10 cellular contexts compared by ENCODE assay signal in the genomic region with DNA sequence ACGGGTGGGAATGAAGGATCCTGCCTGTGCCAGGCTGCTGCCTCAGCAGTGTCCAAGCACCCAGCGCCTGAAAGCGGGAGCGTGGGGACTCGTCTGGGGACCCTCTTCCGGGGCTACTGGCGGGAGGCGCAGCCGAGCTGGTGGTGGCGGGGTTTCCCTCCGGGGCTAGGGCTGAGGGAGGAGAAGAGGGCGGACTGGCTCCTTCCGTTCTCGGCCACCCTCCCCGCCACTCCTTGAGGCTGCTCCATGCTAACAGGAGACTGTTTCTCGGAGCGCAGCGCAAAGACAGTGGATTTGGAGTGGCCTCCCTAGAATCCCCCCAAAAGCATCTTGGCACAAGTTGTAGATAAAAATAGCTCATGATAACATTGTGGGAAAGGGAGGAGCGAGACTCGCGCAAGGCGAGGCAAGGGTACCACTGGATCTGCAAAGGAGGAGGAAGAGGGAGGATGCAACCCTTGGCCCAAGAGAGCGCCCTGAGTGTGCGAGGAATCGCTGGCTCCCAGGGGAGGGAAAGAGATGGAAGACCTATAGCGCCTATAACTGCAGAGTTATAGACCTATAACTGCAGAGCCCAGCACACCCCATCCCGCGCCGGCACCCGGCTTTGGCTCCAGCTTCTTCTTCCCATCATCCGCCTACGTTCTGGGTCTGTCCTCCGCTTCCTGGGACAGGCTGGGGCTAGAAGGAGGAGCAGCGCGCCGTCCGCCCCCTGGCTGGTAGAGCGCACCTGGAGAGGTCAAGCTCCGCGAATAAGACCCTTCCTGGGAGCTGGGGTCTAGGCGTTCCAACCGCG. TPM values are rescaled to one million over a fixed set of nuclear protein-coding genes. Genes with fewer than 3 reads are reported as not detected.
DNase-seq lines count a peak whose midpoint lies in the region; ATAC-seq and TF ChIP-seq lines count a peak whose summit lies in the region.
"Had no signal": no experiment of that assay in that cellular context is flagged by ENCODE, and none has a peak within 500 bp of the region (broad histone marks: within the 10 kb centered on the region; RNA-seq: fewer than 3 reads in every experiment).

No MANE protein-coding gene starts in this region.

- no peak for TF ChIP-seq CTCF in upper lobe of right lung (IDR thresholded peaks at IDR 0.05)

- peak overlapping the region; percentile 63 for H3K4me3 Mint-ChIP-seq in activated naive CD4-positive, alpha-beta T cell treated with anti-CD3 and anti-CD28 coated beads for 36 hours

- WGBS in ectodermal cell, 2 experiments: 1% methylated on average over 37 to 43 of the region's 43 CpGs

- CTCF ChIA-PET in activated naive CD4-positive, alpha-beta T cell treated with anti-CD3 and anti-CD28 coated beads for 36 hours (lab: Charles Lee): no interaction called here

- H3K36me3 Mint-ChIP-seq in activated naive CD4-positive, alpha-beta T cell treated with anti-CD3 and anti-CD28 coated beads for 36 hours (ENCODE audit: low read depth): no peaks in the 10 kb centered on the region

- H3K36me3 ChIP-seq in ectodermal cell (ENCODE audit: control insufficient read depth, insufficient read depth, low read length) (no peaks in the 10 kb centered on the region), mucosa of stomach (ENCODE audit: control insufficient read depth, insufficient read depth, low read length) (no peaks in the 10 kb centered on the region), upper lobe of right lung (no peaks in the 10 kb centered on the region)

- no peaks in the 10 kb centered on the region for H3K9me3 Mint-ChIP-seq in activated naive CD4-positive, alpha-beta T cell treated with anti-CD3 and anti-CD28 coated beads for 36 hours

- peaks cover 14% of the 10 kb centered on the region for H3K4me1 Mint-ChIP-seq in activated naive CD4-positive, alpha-beta T cell treated with anti-CD3 and anti-CD28 coated beads for 36 hours (ENCODE audit: low read depth)

- no peaks in the 10 kb centered on the region for H3K9me3 ChIP-seq in ectodermal cell (ENCODE audit: control insufficient read depth, low read length)
- no peaks in the 10 kb centered on the region for H3K9me3 ChIP-seq in mucosa of stomach (ENCODE audit: control insufficient read depth, low read length)
- H3K9me3 ChIP-seq in upper lobe of right lung: no peaks in the 10 kb centered on the region

- H3K4me1 ChIP-seq in ectodermal cell (ENCODE audit: control insufficient read depth, insufficient read depth, low read length) (peaks cover 18% of the 10 kb centered on the region), mucosa of stomach (ENCODE audit: control insufficient read depth, insufficient read depth, low read length) (peaks cover 24% of the 10 kb centered on the region), upper lobe of right lung (peaks cover 9% of the 10 kb centered on the region)

- no peak overlapping the region for H3K27ac Mint-ChIP-seq in activated naive CD4-positive, alpha-beta T cell treated with anti-CD3 and anti-CD28 coated beads for 36 hours

- peak overlapping the region; percentile 71 for H3K9ac ChIP-seq in mucosa of stomach (ENCODE audit: low read length)

- H3K27me3 ChIP-seq in ectodermal cell (ENCODE audit: control insufficient read depth, insufficient read depth, low read length, poor library complexity, severe bottlenecking): peaks cover 60% of the 10 kb centered on the region
- peaks cover 9% of the 10 kb centered on the region for H3K27me3 ChIP-seq in mucosa of stomach (ENCODE audit: control insufficient read depth, insufficient read depth, low read length)
- peaks cover 20% of the 10 kb centered on the region for H3K27me3 ChIP-seq in upper lobe of right lung

- peaks cover 31% of the 10 kb centered on the region for H3K27me3 Mint-ChIP-seq in activated naive CD4-positive, alpha-beta T cell treated with anti-CD3 and anti-CD28 coated beads for 36 hours (ENCODE audit: low read depth)

- ATAC-seq in upper lobe of right lung: no peak

- no peak overlapping the region for H3K27ac ChIP-seq in ectodermal cell (ENCODE audit: insufficient read depth, low read depth, low read length, poor library complexity, severe bottlenecking)
- H3K27ac ChIP-seq in upper lobe of right lung: no peak overlapping the region

- intact Hi-C loops in activated naive CD4-positive, alpha-beta T cell treated with anti-CD3 and anti-CD28 coated beads for 36 hours (cut with micrococcal nuclease): loop anchor here (10.0 kb wide), 2 partner anchors 1207 to 1273 kb away; no protein-coding TSS in a partner anchor
- intact Hi-C loops in upper lobe of right lung (cut with DNase I): no loop called here

- H3K4me3 ChIP-seq in ectodermal cell (ENCODE audit: insufficient read depth, low read depth, low read length) (peak overlapping the region; percentile 10), mucosa of stomach (ENCODE audit: low read length) (peak overlapping the region; percentile 90), upper lobe of right lung (peak overlapping the region; percentile 63)

- no peak for DNase-seq in activated naive CD4-positive, alpha-beta T cell treated with anti-CD3 and anti-CD28 coated beads for 36 hours
- no peak for DNase-seq in activated naive CD4-positive, alpha-beta T cell treated with anti-CD3 and anti-CD28 coated beads, Interleukin-2, amount 50 U/mL, for 16 hours
- DNase-seq in upper lobe of right lung: no peak
- DNase-seq in germinal center (ENCODE audit: low spot score): no peak
- DNase-seq in HPDE6-E6E7 (ENCODE audit: extremely low spot score): no peak
- DNase-seq in mucosa of gallbladder (ENCODE audit: low spot score): no peak
- DNase-seq: midbrain, NCI-H146 had no signal

RNA-seq across cellular contexts. Expression of a gene that starts 1.3 kb away (rescaled TPM):
- not detected for total RNA-seq in activated naive CD4-positive, alpha-beta T cell treated with anti-CD3 and anti-CD28 coated beads for 36 hours
- 0.13 TPM for polyA plus RNA-seq in ectodermal cell (2013, experiment 1 of 4)
- 0.66 TPM for polyA plus RNA-seq in ectodermal cell (2013, experiment 2 of 4)
- 0.16 TPM for polyA plus RNA-seq in ectodermal cell (2013, experiment 3 of 4)
- polyA plus RNA-seq in ectodermal cell (2013, experiment 4 of 4): 0.57 TPM
- total RNA-seq in upper lobe of right lung (1.5 TPM), mucosa of gallbladder (41.1 TPM)

Comparison
In these comparisons a context has a peak if more than half of its experiments do, and no peak if none do; other contexts are left out.
1. H3K4me3 ChIP-seq: peak in every context shown above with its lines; median percentile 90 in mucosa of stomach; 63 in upper lobe of right lung; 10 in ectodermal cell.
2. RNA of a gene that starts 1.3 kb away (total RNA-seq): 41.1 TPM in mucosa of gallbladder (single experiment); 1.5 TPM in upper lobe of right lung (single experiment) and not detected in activated naive CD4-positive, alpha-beta T cell treated with anti-CD3 and anti-CD28 coated beads for 36 hours; every median in the first group is over 10 times any median in the second.